Comparison of ENCODE assay signal across 11 cellular contexts in genomic region chr1:230103341-230104173, GRCh38. TPM values are rescaled to one million over a fixed set of nuclear protein-coding genes. Genes with fewer than 3 reads are reported as not detected.
DNase-seq lines count a peak whose midpoint lies in the region; ATAC-seq and TF ChIP-seq lines count a peak whose summit lies in the region.
"Had no signal": no experiment of that assay in that cellular context is flagged by ENCODE, and none has a peak within 500 bp of the region (broad histone marks: within the 10 kb centered on the region; RNA-seq: fewer than 3 reads in every experiment).

No MANE protein-coding gene starts in this region.

- no peaks in the 10 kb centered on the region for H3K27me3 ChIP-seq in thoracic aorta (replicated peaks; ENCODE audit: insufficient read depth)
- H3K27me3 ChIP-seq: ovary had no signal

- CTCF ChIA-PET in activated B cell treated with CpG ODN at 0.5 μM for 24 hours (lab: Charles Lee), result interaction anchor here (1.1 to 2.1 kb wide), 5 partner anchors 9 to 64 kb away, joined by 3 to 12 read pairs (median 3); no protein-coding TSS in a partner anchor

- no peaks in the 10 kb centered on the region for H3K9me3 ChIP-seq in thoracic aorta
- H3K9me3 ChIP-seq: ovary had no signal

- peaks cover 72% of the 10 kb centered on the region for H3K4me1 Mint-ChIP-seq in activated CD4-positive, alpha-beta T cell treated with anti-CD3 and anti-CD28 coated beads, Interleukin-2, amount 10 ng/mL, durations not matched to agents 24 days and 14 days
- H3K4me1 Mint-ChIP-seq in activated B cell treated with CpG ODN at 0.5 μM for 24 hours, result peaks cover 72% of the 10 kb centered on the region

- ATAC-seq in activated B cell treated with CpG ODN at 0.5 μM for 24 hours (ENCODE audit: low read depth), result no peak
- no peak for ATAC-seq in thoracic aorta (ENCODE audit: insufficient number of reproducible peaks, low FRiP score, low read depth)
- no peak for ATAC-seq in HG03521 (IDR thresholded peaks at IDR 0.05; ENCODE audit: unreplicated experiment)

- TF ChIP-seq CTCF in activated B cell treated with CpG ODN at 0.5 μM for 24 hours (IDR thresholded peaks at IDR 0.05) (no peak), thoracic aorta (IDR thresholded peaks at IDR 0.05) (no peak)

- intact Hi-C loops in activated CD4-positive, alpha-beta T cell treated with anti-CD3 and anti-CD28 coated beads, Interleukin-2, amount 10 ng/mL, durations not matched to agents 24 days and 14 days (cut with micrococcal nuclease), result loop anchor here (1.0 to 10.0 kb wide), 6 partner anchors 19 to 441 kb away; no protein-coding TSS in a partner anchor
- intact Hi-C loops in activated B cell treated with CpG ODN at 0.5 μM for 24 hours (cut with micrococcal nuclease), result loop anchor here (1.0 to 10.0 kb wide), 3 partner anchors 20 to 249 kb away; no protein-coding TSS in a partner anchor

- peak overlapping the region; percentile 77 for H3K4me3 Mint-ChIP-seq in activated CD4-positive, alpha-beta T cell treated with anti-CD3 and anti-CD28 coated beads, Interleukin-2, amount 10 ng/mL, durations not matched to agents 24 days and 14 days
- peak overlapping the region; percentile 12 for H3K4me3 Mint-ChIP-seq in activated B cell treated with CpG ODN at 0.5 μM for 24 hours

- POLR2A ChIA-PET in activated B cell treated with CpG ODN at 0.5 μM for 24 hours (lab: Charles Lee), result interaction anchor here (0.6 to 5.3 kb wide), 12 partner anchors 14 to 111 kb away, joined by 3 to 47 read pairs (median 4); partner anchors contain the start of gene GALNT2

- DNase-seq in activated CD4-positive, alpha-beta T cell treated with anti-CD3 and anti-CD28 coated beads, Interleukin-2, amount 10 ng/mL, durations not matched to agents 24 days and 14 days, result no peak
- DNase-seq in activated CD4-positive, alpha-beta T cell treated with anti-CD3 and anti-CD28 coated beads for 1 hour, result no peak
- DNase-seq in activated B cell treated with CpG ODN at 0.5 μM for 24 hours (no peak), hepatic stellate cell (ENCODE audit: low spot score) (peak; percentile 61), thoracic aorta (ENCODE audit: low spot score) (no peak), NCI-H1105 treated with DMSO at 0.1 percent for 48 hours (lab: John Stamatoyannopoulos, UW) (no peak), NCI-H524 (lab: John Stamatoyannopoulos, UW) (no peak)
- DNase-seq: activated naive CD8-positive, alpha-beta T cell treated with anti-CD3 and anti-CD28 coated beads, Interleukin-2, amount 10 ng/mL, durations not matched to agents 7 days and 5 days; ovary had no signal

- no peaks in the 10 kb centered on the region for H3K27me3 Mint-ChIP-seq in activated CD4-positive, alpha-beta T cell treated with anti-CD3 and anti-CD28 coated beads, Interleukin-2, amount 10 ng/mL, durations not matched to agents 24 days and 14 days
- no peaks in the 10 kb centered on the region for H3K27me3 Mint-ChIP-seq in activated B cell treated with CpG ODN at 0.5 μM for 24 hours
- H3K27me3 Mint-ChIP-seq: activated naive CD8-positive, alpha-beta T cell treated with anti-CD3 and anti-CD28 coated beads, Interleukin-2, amount 10 ng/mL, durations not matched to agents 7 days and 5 days had no signal

- H3K27ac ChIP-seq in thoracic aorta, result peak overlapping the region; percentile 62 to 85
- H3K27ac ChIP-seq: ovary, SK-N-MC had no signal

- peak overlapping the region; percentile 50 for H3K4me3 ChIP-seq in thoracic aorta
- H3K4me3 ChIP-seq: ovary, SK-N-MC had no signal

- peaks cover 3% of the 10 kb centered on the region for H3K9me3 Mint-ChIP-seq in activated CD4-positive, alpha-beta T cell treated with anti-CD3 and anti-CD28 coated beads, Interleukin-2, amount 10 ng/mL, durations not matched to agents 24 days and 14 days
- H3K9me3 Mint-ChIP-seq in activated B cell treated with CpG ODN at 0.5 μM for 24 hours, result no peaks in the 10 kb centered on the region
- H3K9me3 Mint-ChIP-seq: activated naive CD8-positive, alpha-beta T cell treated with anti-CD3 and anti-CD28 coated beads, Interleukin-2, amount 10 ng/mL, durations not matched to agents 7 days and 5 days had no signal

- peak overlapping the region; percentile 88 for H3K27ac Mint-ChIP-seq in activated CD4-positive, alpha-beta T cell treated with anti-CD3 and anti-CD28 coated beads, Interleukin-2, amount 10 ng/mL, durations not matched to agents 24 days and 14 days
- peak overlapping the region; percentile 70 for H3K27ac Mint-ChIP-seq in activated B cell treated with CpG ODN at 0.5 μM for 24 hours

- peaks cover 7% of the 10 kb centered on the region for H3K36me3 Mint-ChIP-seq in activated CD4-positive, alpha-beta T cell treated with anti-CD3 and anti-CD28 coated beads, Interleukin-2, amount 10 ng/mL, durations not matched to agents 24 days and 14 days (ENCODE audit: low read depth)
- peaks cover 39% of the 10 kb centered on the region for H3K36me3 Mint-ChIP-seq in activated B cell treated with CpG ODN at 0.5 μM for 24 hours (ENCODE audit: low read depth)

- H3K36me3 ChIP-seq in thoracic aorta, result no peaks in the 10 kb centered on the region
- H3K36me3 ChIP-seq: ovary had no signal

- peaks cover 36 to 69% of the 10 kb centered on the region in 2 donors for H3K4me1 ChIP-seq in thoracic aorta (ENCODE audit: control insufficient read depth in 1 of 2, low read depth in 2 of 2)

RNA-seq across cellular contexts. Expression of gene GALNT2, which starts 36.5 kb away (rescaled TPM):
- total RNA-seq in activated CD4-positive, alpha-beta T cell treated with anti-CD3 and anti-CD28 coated beads, Interleukin-2, amount 10 ng/mL, durations not matched to agents 24 days and 14 days, result 68.5 and 72.4 TPM in 2 replicates
- total RNA-seq in activated B cell treated with CpG ODN at 0.5 μM for 24 hours (99.8 and 108 TPM in 2 replicates), thoracic aorta (100 to 1,000 TPM; 113 to 148 TPM)
